Comparison of ENCODE assay signal across 1 cellular context in the genomic region with DNA sequence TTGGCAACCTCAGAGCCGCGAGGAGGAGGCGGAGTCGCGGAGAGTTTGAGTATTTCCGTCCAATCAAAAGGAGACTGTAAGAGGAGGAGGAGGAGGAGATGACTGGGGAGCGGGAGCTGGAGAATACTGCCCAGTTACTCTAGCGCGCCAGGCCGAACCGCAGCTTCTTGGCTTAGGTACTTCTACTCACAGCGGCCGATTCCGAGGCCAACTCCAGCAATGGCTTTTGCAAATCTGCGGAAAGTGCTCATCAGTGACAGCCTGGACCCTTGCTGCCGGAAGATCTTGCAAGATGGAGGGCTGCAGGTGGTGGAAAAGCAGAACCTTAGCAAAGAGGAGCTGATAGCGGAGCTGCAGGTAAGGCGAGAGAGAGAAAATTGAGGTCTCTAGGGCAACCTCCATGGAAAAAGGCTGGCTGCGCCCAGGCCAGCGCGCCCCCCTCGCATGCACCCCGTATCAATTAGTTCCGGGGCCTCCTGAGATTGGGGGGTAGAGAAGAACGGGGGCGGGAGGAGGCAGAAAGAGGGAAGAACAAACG.
A peak's percentile ranks its signal among the peaks of the same experiment; 100 is the strongest.
TF ChIP-seq lines count a peak whose summit lies in the region.

A gene (plus strand): TSS at position 131 of the 538 bp plus-strand sequence. CDS start 89 bp downstream, at position 220.

TF ChIP-seq in WTC11, 78 proteins besides CTCF, POLR2A, EP300 and RAD21 (continued from another document):
- TF ChIP-seq MYBL2 (CRISPR knock-in tag; IDR thresholded peaks at IDR 0.05): peak; percentile 34; the same call in 1 of the 2 replicates
- TF ChIP-seq FOXP1 (CRISPR knock-in tag; IDR thresholded peaks at IDR 0.05; ENCODE audit: borderline replicate concordance): no peak
